33 cellular contexts compared by ENCODE assay signal in genomic region chr18:39702888-39703287, GRCh38.
"Had no signal": no experiment of that assay in that cellular context is flagged by ENCODE, and none has a peak within 500 bp of the region (broad histone marks: within the 10 kb centered on the region; RNA-seq: fewer than 3 reads in every experiment).

No MANE protein-coding gene starts in this region.

- H3K4me3 ChIP-seq: ascending aorta, coronary artery, ovary, prostate gland, sigmoid colon, smooth muscle cell, stomach, thyroid gland, upper lobe of left lung had no signal

- H3K4me3 Mint-ChIP-seq: activated CD4-positive, alpha-beta memory T cell treated with anti-CD3 and anti-CD28 coated beads for 36 hours; activated naive CD4-positive, alpha-beta T cell treated with anti-CD3 and anti-CD28 coated beads, Interleukin-2, amount 10 ng/mL, durations not matched to agents 7 days and 5 days; activated naive CD8-positive, alpha-beta T cell treated with anti-CD3 and anti-CD28 coated beads, Interleukin-2, amount 10 ng/mL, durations not matched to agents 7 days and 5 days; activated T-helper 1 cell treated with anti-CD3 and anti-CD28 coated beads, Interleukin-12 subunit alpha, Interleukin-12 subunit beta, Interleukin-2, Interleukin-4 antibody, amounts not matched to agents 30 ng/mL and 10 ng/mL and 1 ng/mL, durations not matched to agents 14 hours and 24 hours and 36 hours; brain; effector memory CD8-positive, alpha-beta T cell; immature natural killer cell; mesothelial cell of epicardium; naive B cell; nephron progenitor cell; stimulated activated memory B cell treated with anti-CD40 and anti-IgM and Interleukin-4, amounts not matched to agents 10 μg/mL and 1 μg/mL and 100 μg/mL, for 72 hours; T-helper 2 cell treated with Interferon-gamma antibody and Interleukin-4, amounts not matched to agents 5 μg/mL and 100 μg/mL, for 36 hours had no signal

- H3K27ac ChIP-seq: ascending aorta, coronary artery, ovary, prostate gland, sigmoid colon, stomach, thyroid gland, upper lobe of left lung had no signal

- H3K9me3 Mint-ChIP-seq: activated T-helper 1 cell treated with anti-CD3 and anti-CD28 coated beads, Interleukin-12 subunit alpha, Interleukin-12 subunit beta, Interleukin-2, Interleukin-4 antibody, amounts not matched to agents 30 ng/mL and 10 ng/mL and 1 ng/mL, durations not matched to agents 14 hours and 24 hours and 36 hours; brain; mesothelial cell of epicardium; nephron progenitor cell had no signal

- H3K9me3 ChIP-seq: ascending aorta, ovary, prostate gland, sigmoid colon, stomach, thyroid gland, upper lobe of left lung had no signal

- H3K27ac Mint-ChIP-seq: activated CD4-positive, alpha-beta memory T cell treated with anti-CD3 and anti-CD28 coated beads for 36 hours; activated naive CD4-positive, alpha-beta T cell treated with anti-CD3 and anti-CD28 coated beads, Interleukin-2, amount 10 ng/mL, durations not matched to agents 7 days and 5 days; activated naive CD8-positive, alpha-beta T cell treated with anti-CD3 and anti-CD28 coated beads, Interleukin-2, amount 10 ng/mL, durations not matched to agents 7 days and 5 days; activated T-helper 1 cell treated with anti-CD3 and anti-CD28 coated beads, Interleukin-12 subunit alpha, Interleukin-12 subunit beta, Interleukin-2, Interleukin-4 antibody, amounts not matched to agents 30 ng/mL and 10 ng/mL and 1 ng/mL, durations not matched to agents 14 hours and 24 hours and 36 hours; brain; effector memory CD8-positive, alpha-beta T cell; immature natural killer cell; mesothelial cell of epicardium; naive B cell; nephron progenitor cell; stimulated activated memory B cell treated with anti-CD40 and anti-IgM and Interleukin-4, amounts not matched to agents 10 μg/mL and 1 μg/mL and 100 μg/mL, for 72 hours; T-helper 2 cell treated with Interferon-gamma antibody and Interleukin-4, amounts not matched to agents 5 μg/mL and 100 μg/mL, for 36 hours had no signal

- H3K4me1 Mint-ChIP-seq: activated naive CD4-positive, alpha-beta T cell treated with anti-CD3 and anti-CD28 coated beads, Interleukin-2, amount 10 ng/mL, durations not matched to agents 7 days and 5 days; activated naive CD8-positive, alpha-beta T cell treated with anti-CD3 and anti-CD28 coated beads, Interleukin-2, amount 10 ng/mL, durations not matched to agents 7 days and 5 days; immature natural killer cell; naive B cell; nephron progenitor cell; stimulated activated memory B cell treated with anti-CD40 and anti-IgM and Interleukin-4, amounts not matched to agents 10 μg/mL and 1 μg/mL and 100 μg/mL, for 72 hours had no signal

- DNase-seq: activated CD4-positive, alpha-beta memory T cell treated with anti-CD3 and anti-CD28 coated beads for 36 hours; activated CD4-positive, alpha-beta T cell treated with anti-CD3 and anti-CD28 coated beads for 48 hours; activated CD8-positive, alpha-beta memory T cell treated with anti-CD3 and anti-CD28 coated beads, Interleukin-2, amount 50 U/mL, for 4 hours; activated gamma-delta T cell; activated naive CD4-positive, alpha-beta T cell treated with anti-CD3 and anti-CD28 coated beads, Interleukin-2, amount 10 ng/mL, durations not matched to agents 7 days and 5 days; activated naive CD8-positive, alpha-beta T cell treated with anti-CD3 and anti-CD28 coated beads, Interleukin-2, amount 10 ng/mL, durations not matched to agents 7 days and 5 days; activated T-cell treated with anti-CD3 and anti-CD28 coated beads, Interleukin-2, amount 50 U/mL, for 1 hour; effector memory CD8-positive, alpha-beta T cell; head of caudate nucleus; hypothalamus; immature natural killer cell; kidney; left colon; naive B cell; nephron progenitor cell; ovary; retina; sigmoid colon; stimulated activated CD4-positive, alpha-beta T cell treated with anti-CD3 and anti-CD28 coated beads, Interleukin-1b, Interleukin-23, amount 100 ng/mL, for 48 hours; stimulated activated CD4-positive, alpha-beta T cell treated with anti-CD3 and anti-CD28 coated beads, Interleukin-4, amount 100 ng/mL, for 4 hours; stimulated activated CD8-positive, alpha-beta memory T cell treated with anti-CD3 and anti-CD28 coated beads, Interleukin-4, amount 100 ng/mL, for 48 hours; stomach; thyroid gland; upper lobe of left lung had no signal

- H3K4me1 ChIP-seq: ascending aorta, prostate gland, sigmoid colon, stomach, thyroid gland, upper lobe of left lung had no signal

- H3K27me3 ChIP-seq: ascending aorta, ovary, sigmoid colon, stomach, thyroid gland, upper lobe of left lung had no signal

- H3K27me3 Mint-ChIP-seq: activated CD4-positive, alpha-beta memory T cell treated with anti-CD3 and anti-CD28 coated beads for 36 hours; activated naive CD4-positive, alpha-beta T cell treated with anti-CD3 and anti-CD28 coated beads, Interleukin-2, amount 10 ng/mL, durations not matched to agents 7 days and 5 days; activated naive CD8-positive, alpha-beta T cell treated with anti-CD3 and anti-CD28 coated beads, Interleukin-2, amount 10 ng/mL, durations not matched to agents 7 days and 5 days; effector memory CD8-positive, alpha-beta T cell; naive B cell; stimulated activated memory B cell treated with anti-CD40 and anti-IgM and Interleukin-4, amounts not matched to agents 10 μg/mL and 1 μg/mL and 100 μg/mL, for 72 hours had no signal

- ATAC-seq: effector memory CD8-positive, alpha-beta T cell; left colon; stimulated activated memory B cell treated with anti-CD40 and anti-IgM and Interleukin-4, amounts not matched to agents 10 μg/mL and 1 μg/mL and 100 μg/mL, for 72 hours had no signal

- H3K36me3 Mint-ChIP-seq: activated CD4-positive, alpha-beta memory T cell treated with anti-CD3 and anti-CD28 coated beads for 36 hours; activated naive CD4-positive, alpha-beta T cell treated with anti-CD3 and anti-CD28 coated beads, Interleukin-2, amount 10 ng/mL, durations not matched to agents 7 days and 5 days; activated naive CD8-positive, alpha-beta T cell treated with anti-CD3 and anti-CD28 coated beads, Interleukin-2, amount 10 ng/mL, durations not matched to agents 7 days and 5 days; brain; mesothelial cell of epicardium; naive B cell; stimulated activated memory B cell treated with anti-CD40 and anti-IgM and Interleukin-4, amounts not matched to agents 10 μg/mL and 1 μg/mL and 100 μg/mL, for 72 hours had no signal

- H3K36me3 ChIP-seq: ascending aorta, ovary, prostate gland, sigmoid colon, stomach, thyroid gland, upper lobe of left lung had no signal
